In genomic region chr6:90103056-90103793, GRCh38 we compare ENCODE assay signal across 1 cellular context.
TF ChIP-seq lines count a peak whose summit lies in the region.

No MANE protein-coding gene starts in this region.

TF ChIP-seq in HepG2, 621 proteins besides CTCF, POLR2A, EP300 and RAD21 (continued from another document):
- TF ChIP-seq, protein P1, sequence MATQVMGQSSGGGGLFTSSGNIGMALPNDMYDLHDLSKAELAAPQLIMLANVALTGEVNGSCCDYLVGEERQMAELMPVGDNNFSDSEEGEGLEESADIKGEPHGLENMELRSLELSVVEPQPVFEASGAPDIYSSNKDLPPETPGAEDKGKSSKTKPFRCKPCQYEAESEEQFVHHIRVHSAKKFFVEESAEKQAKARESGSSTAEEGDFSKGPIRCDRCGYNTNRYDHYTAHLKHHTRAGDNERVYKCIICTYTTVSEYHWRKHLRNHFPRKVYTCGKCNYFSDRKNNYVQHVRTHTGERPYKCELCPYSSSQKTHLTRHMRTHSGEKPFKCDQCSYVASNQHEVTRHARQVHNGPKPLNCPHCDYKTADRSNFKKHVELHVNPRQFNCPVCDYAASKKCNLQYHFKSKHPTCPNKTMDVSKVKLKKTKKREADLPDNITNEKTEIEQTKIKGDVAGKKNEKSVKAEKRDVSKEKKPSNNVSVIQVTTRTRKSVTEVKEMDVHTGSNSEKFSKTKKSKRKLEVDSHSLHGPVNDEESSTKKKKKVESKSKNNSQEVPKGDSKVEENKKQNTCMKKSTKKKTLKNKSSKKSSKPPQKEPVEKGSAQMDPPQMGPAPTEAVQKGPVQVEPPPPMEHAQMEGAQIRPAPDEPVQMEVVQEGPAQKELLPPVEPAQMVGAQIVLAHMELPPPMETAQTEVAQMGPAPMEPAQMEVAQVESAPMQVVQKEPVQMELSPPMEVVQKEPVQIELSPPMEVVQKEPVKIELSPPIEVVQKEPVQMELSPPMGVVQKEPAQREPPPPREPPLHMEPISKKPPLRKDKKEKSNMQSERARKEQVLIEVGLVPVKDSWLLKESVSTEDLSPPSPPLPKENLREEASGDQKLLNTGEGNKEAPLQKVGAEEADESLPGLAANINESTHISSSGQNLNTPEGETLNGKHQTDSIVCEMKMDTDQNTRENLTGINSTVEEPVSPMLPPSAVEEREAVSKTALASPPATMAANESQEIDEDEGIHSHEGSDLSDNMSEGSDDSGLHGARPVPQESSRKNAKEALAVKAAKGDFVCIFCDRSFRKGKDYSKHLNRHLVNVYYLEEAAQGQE (IDR thresholded peaks at IDR 0.05; ENCODE audit: borderline replicate concordance in 1 of 2, low read depth in 1 of 2, low read length in 2 of 2), result peak in 1 of 2 experiments; percentile 23; a peak in 1 of 4 replicates
- TF ChIP-seq NFIC (IDR thresholded peaks at IDR 0.05; ENCODE audit: low read length), result no peak; the same call in 1 of the 2 replicates
- 0 out of 2 replicates have a peak, but pooled peaks have one; percentile 28 for TF ChIP-seq FOXP4 (CRISPR knock-in tag; IDR thresholded peaks at IDR 0.05)
- no peak for TF ChIP-seq ZBTB37 (CRISPR knock-in tag; IDR thresholded peaks at IDR 0.05)
- peak; percentile 59; the same call in 1 of the 2 replicates for TF ChIP-seq NKX3-1 (CRISPR knock-in tag; IDR thresholded peaks at IDR 0.05)
- TF ChIP-seq FUBP1 (CRISPR knock-in tag; IDR thresholded peaks at IDR 0.05; ENCODE audit: borderline replicate concordance), result no peak
- TF ChIP-seq FOSL2 (CRISPR knock-in tag; IDR thresholded peaks at IDR 0.05), result peak; percentile 91
- TF ChIP-seq MBD4 (IDR thresholded peaks at IDR 0.05; ENCODE audit: borderline replicate concordance, low read length), result peak; percentile 35; the same call in 1 of the 2 replicates
- TF ChIP-seq FOXP1 (IDR thresholded peaks at IDR 0.05), result no peak
- TF ChIP-seq FOXP1 (CRISPR knock-in tag; IDR thresholded peaks at IDR 0.05), result peak; percentile 60
- 0 out of 2 replicates have a peak, but pooled peaks have one; percentile 16 for TF ChIP-seq FOSL1 (CRISPR knock-in tag; IDR thresholded peaks at IDR 0.05; ENCODE audit: borderline replicate concordance)
- peak; percentile 63 for TF ChIP-seq FOXA3 (CRISPR knock-in tag; IDR thresholded peaks at IDR 0.05)
- TF ChIP-seq ZNF317 (CRISPR knock-in tag; IDR thresholded peaks at IDR 0.05), result no peak
- no peak for TF ChIP-seq FOXJ3 (CRISPR knock-in tag; IDR thresholded peaks at IDR 0.05; ENCODE audit: borderline replicate concordance)
- TF ChIP-seq RARA (CRISPR knock-in tag; IDR thresholded peaks at IDR 0.05), result peak; percentile 63
- 0 out of 2 replicates have a peak, but pooled peaks have one; percentile 36 for TF ChIP-seq JUND (CRISPR knock-in tag; IDR thresholded peaks at IDR 0.05)
- TF ChIP-seq HHEX (CRISPR knock-in tag; IDR thresholded peaks at IDR 0.05), result peak; percentile 83
- no peak for TF ChIP-seq CREB3 (CRISPR knock-in tag; IDR thresholded peaks at IDR 0.05)
- TF ChIP-seq, protein P2, sequence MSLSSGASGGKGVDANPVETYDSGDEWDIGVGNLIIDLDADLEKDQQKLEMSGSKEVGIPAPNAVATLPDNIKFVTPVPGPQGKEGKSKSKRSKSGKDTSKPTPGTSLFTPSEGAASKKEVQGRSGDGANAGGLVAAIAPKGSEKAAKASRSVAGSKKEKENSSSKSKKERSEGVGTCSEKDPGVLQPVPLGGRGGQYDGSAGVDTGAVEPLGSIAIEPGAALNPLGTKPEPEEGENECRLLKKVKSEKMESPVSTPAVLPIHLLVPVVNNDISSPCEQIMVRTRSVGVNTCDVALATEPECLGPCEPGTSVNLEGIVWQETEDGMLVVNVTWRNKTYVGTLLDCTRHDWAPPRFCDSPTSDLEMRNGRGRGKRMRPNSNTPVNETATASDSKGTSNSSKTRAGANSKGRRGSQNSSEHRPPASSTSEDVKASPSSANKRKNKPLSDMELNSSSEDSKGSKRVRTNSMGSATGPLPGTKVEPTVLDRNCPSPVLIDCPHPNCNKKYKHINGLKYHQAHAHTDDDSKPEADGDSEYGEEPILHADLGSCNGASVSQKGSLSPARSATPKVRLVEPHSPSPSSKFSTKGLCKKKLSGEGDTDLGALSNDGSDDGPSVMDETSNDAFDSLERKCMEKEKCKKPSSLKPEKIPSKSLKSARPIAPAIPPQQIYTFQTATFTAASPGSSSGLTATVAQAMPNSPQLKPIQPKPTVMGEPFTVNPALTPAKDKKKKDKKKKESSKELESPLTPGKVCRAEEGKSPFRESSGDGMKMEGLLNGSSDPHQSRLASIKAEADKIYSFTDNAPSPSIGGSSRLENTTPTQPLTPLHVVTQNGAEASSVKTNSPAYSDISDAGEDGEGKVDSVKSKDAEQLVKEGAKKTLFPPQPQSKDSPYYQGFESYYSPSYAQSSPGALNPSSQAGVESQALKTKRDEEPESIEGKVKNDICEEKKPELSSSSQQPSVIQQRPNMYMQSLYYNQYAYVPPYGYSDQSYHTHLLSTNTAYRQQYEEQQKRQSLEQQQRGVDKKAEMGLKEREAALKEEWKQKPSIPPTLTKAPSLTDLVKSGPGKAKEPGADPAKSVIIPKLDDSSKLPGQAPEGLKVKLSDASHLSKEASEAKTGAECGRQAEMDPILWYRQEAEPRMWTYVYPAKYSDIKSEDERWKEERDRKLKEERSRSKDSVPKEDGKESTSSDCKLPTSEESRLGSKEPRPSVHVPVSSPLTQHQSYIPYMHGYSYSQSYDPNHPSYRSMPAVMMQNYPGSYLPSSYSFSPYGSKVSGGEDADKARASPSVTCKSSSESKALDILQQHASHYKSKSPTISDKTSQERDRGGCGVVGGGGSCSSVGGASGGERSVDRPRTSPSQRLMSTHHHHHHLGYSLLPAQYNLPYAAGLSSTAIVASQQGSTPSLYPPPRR (CRISPR knock-in tag; IDR thresholded peaks at IDR 0.05; ENCODE audit: borderline replicate concordance), result peak; percentile 40; the same call in 1 of the 2 replicates
- TF ChIP-seq ZNF44 (CRISPR knock-in tag; IDR thresholded peaks at IDR 0.05), result no peak
- no peak for TF ChIP-seq CENPBD1 (CRISPR knock-in tag; IDR thresholded peaks at IDR 0.05; ENCODE audit: borderline replicate concordance, low read depth)
- TF ChIP-seq BCL6 (CRISPR knock-in tag; IDR thresholded peaks at IDR 0.05), result peak; percentile 93
- TF ChIP-seq, protein P3, sequence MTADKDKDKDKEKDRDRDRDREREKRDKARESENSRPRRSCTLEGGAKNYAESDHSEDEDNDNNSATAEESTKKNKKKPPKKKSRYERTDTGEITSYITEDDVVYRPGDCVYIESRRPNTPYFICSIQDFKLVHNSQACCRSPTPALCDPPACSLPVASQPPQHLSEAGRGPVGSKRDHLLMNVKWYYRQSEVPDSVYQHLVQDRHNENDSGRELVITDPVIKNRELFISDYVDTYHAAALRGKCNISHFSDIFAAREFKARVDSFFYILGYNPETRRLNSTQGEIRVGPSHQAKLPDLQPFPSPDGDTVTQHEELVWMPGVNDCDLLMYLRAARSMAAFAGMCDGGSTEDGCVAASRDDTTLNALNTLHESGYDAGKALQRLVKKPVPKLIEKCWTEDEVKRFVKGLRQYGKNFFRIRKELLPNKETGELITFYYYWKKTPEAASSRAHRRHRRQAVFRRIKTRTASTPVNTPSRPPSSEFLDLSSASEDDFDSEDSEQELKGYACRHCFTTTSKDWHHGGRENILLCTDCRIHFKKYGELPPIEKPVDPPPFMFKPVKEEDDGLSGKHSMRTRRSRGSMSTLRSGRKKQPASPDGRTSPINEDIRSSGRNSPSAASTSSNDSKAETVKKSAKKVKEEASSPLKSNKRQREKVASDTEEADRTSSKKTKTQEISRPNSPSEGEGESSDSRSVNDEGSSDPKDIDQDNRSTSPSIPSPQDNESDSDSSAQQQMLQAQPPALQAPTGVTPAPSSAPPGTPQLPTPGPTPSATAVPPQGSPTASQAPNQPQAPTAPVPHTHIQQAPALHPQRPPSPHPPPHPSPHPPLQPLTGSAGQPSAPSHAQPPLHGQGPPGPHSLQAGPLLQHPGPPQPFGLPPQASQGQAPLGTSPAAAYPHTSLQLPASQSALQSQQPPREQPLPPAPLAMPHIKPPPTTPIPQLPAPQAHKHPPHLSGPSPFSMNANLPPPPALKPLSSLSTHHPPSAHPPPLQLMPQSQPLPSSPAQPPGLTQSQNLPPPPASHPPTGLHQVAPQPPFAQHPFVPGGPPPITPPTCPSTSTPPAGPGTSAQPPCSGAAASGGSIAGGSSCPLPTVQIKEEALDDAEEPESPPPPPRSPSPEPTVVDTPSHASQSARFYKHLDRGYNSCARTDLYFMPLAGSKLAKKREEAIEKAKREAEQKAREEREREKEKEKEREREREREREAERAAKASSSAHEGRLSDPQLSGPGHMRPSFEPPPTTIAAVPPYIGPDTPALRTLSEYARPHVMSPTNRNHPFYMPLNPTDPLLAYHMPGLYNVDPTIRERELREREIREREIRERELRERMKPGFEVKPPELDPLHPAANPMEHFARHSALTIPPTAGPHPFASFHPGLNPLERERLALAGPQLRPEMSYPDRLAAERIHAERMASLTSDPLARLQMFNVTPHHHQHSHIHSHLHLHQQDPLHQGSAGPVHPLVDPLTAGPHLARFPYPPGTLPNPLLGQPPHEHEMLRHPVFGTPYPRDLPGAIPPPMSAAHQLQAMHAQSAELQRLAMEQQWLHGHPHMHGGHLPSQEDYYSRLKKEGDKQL (CRISPR knock-in tag; IDR thresholded peaks at IDR 0.05; ENCODE audit: low read depth), result peak; percentile 74; the same call in 1 of the 2 replicates
- TF ChIP-seq TCF7 (IDR thresholded peaks at IDR 0.05; ENCODE audit: low read depth), result peak; percentile 82
- no peak for TF ChIP-seq RNF2 (conservative IDR thresholded peaks at IDR 0.05; ENCODE audit: low read depth)
